23 cellular contexts compared by ENCODE assay signal in genomic region chr6:74834967-74835366, GRCh38.
"Had no signal": no experiment of that assay in that cellular context is flagged by ENCODE, and none has a peak within 500 bp of the region (broad histone marks: within the 10 kb centered on the region; RNA-seq: fewer than 3 reads in every experiment).

No MANE protein-coding gene starts in this region.

- H3K27ac Mint-ChIP-seq: activated CD4-positive, alpha-beta memory T cell treated with anti-CD3 and anti-CD28 coated beads for 36 hours; activated CD4-positive, alpha-beta T cell treated with anti-CD3 and anti-CD28 coated beads, Interleukin-2, amount 10 ng/mL, durations not matched to agents 24 days and 14 days; activated naive CD4-positive, alpha-beta T cell treated with anti-CD3 and anti-CD28 coated beads for 36 hours; activated naive CD8-positive, alpha-beta T cell; T-helper 17 cell; WTC11 had no signal

- H3K27ac ChIP-seq: KMS-11 had no signal

- H3K4me3 Mint-ChIP-seq: activated CD4-positive, alpha-beta memory T cell treated with anti-CD3 and anti-CD28 coated beads for 36 hours; activated CD4-positive, alpha-beta T cell treated with anti-CD3 and anti-CD28 coated beads, Interleukin-2, amount 10 ng/mL, durations not matched to agents 24 days and 14 days; activated naive CD4-positive, alpha-beta T cell treated with anti-CD3 and anti-CD28 coated beads for 36 hours; activated naive CD8-positive, alpha-beta T cell; activated T-cell treated with anti-CD3 and anti-CD28 coated beads, Interleukin-2, amount 50 U/mL, for 4 hours; T-helper 17 cell; WTC11 had no signal

- H3K9me3 Mint-ChIP-seq: activated CD4-positive, alpha-beta T cell treated with anti-CD3 and anti-CD28 coated beads, Interleukin-2, amount 10 ng/mL, durations not matched to agents 24 days and 14 days had no signal

- ATAC-seq: activated T-cell treated with anti-CD3 and anti-CD28 coated beads, Interleukin-2, amount 50 U/mL, for 4 hours; T-helper 17 cell; WTC11 had no signal

- H3K4me1 Mint-ChIP-seq: activated CD4-positive, alpha-beta T cell treated with anti-CD3 and anti-CD28 coated beads, Interleukin-2, amount 10 ng/mL, durations not matched to agents 24 days and 14 days; T-helper 17 cell; WTC11 had no signal

- H3K36me3 Mint-ChIP-seq: activated CD4-positive, alpha-beta memory T cell treated with anti-CD3 and anti-CD28 coated beads for 36 hours; activated naive CD8-positive, alpha-beta T cell; WTC11 had no signal

- H3K27me3 Mint-ChIP-seq: activated CD4-positive, alpha-beta memory T cell treated with anti-CD3 and anti-CD28 coated beads for 36 hours; activated CD4-positive, alpha-beta T cell treated with anti-CD3 and anti-CD28 coated beads, Interleukin-2, amount 10 ng/mL, durations not matched to agents 24 days and 14 days; activated naive CD8-positive, alpha-beta T cell; T-helper 17 cell had no signal

- DNase-seq: activated CD4-positive, alpha-beta memory T cell treated with anti-CD3 and anti-CD28 coated beads for 36 hours; activated CD4-positive, alpha-beta T cell treated with anti-CD3 and anti-CD28 coated beads for 1 hour; activated CD4-positive, alpha-beta T cell treated with anti-CD3 and anti-CD28 coated beads, Interleukin-2, amount 10 ng/mL, durations not matched to agents 24 days and 14 days; activated CD8-positive, alpha-beta memory T cell treated with anti-CD3 and anti-CD28 coated beads for 24 hours; activated gamma-delta T cell; activated naive CD4-positive, alpha-beta T cell treated with anti-CD3 and anti-CD28 coated beads for 36 hours; activated T-cell treated with anti-CD3 and anti-CD28 coated beads, Interleukin-2, amount 50 U/mL, for 4 hours; MV-4-11; NCI-H1092 treated with DMSO at 0.1 percent for 48 hours; NCI-H1417 treated with DMSO at 0.1 percent for 48 hours; NCI-H1694; NCI-H2029; NCI-H2107; NCI-H345; NCI-H510A; NCI-H526 treated with DMSO at 0.1 percent for 48 hours; NCI-H82; SIG-M5; T-helper 17 cell; T-helper 9 cell had no signal
